In genomic region chr2:11629215-11629614, GRCh38 we compare ENCODE assay signal across 31 cellular contexts. TPM values are rescaled to one million over a fixed set of nuclear protein-coding genes. Genes with fewer than 3 reads are reported as not detected.
DNase-seq lines count a peak whose midpoint lies in the region; FAIRE-seq and TF ChIP-seq lines count a peak whose summit lies in the region.
"Had no signal": no experiment of that assay in that cellular context is flagged by ENCODE, and none has a peak within 500 bp of the region (broad histone marks: within the 10 kb centered on the region; RNA-seq: fewer than 3 reads in every experiment).

No MANE protein-coding gene starts in this region.

- H4K20me1 ChIP-seq in H1 (replicated peaks in 1 of 2; ENCODE audit: control insufficient read depth in 1 of 2, insufficient read depth in 2 of 2, low read length in 2 of 2), result peaks cover 0 to 3% of the 10 kb centered on the region in 2 experiments
- H4K20me1 ChIP-seq: BLaER1 had no signal

- POLR2A ChIA-PET in H1 (lab: Charles Lee; ENCODE audit: partially characterized antibody), result no interaction called here

- no peak overlapping the region for H3K23ac ChIP-seq in H1 (ENCODE audit: insufficient read length)

- no peak overlapping the region for H3K56ac ChIP-seq in H1 (replicated peaks; ENCODE audit: insufficient read length, low read depth, low read length)

- no peak for TF ChIP-seq POLR2A in H1 (IDR thresholded peaks at IDR 0.05; ENCODE audit: control extremely low read depth in 1 of 2, low read depth in 2 of 2, low read length in 2 of 2)

- H3K4me1 Mint-ChIP-seq in endodermal cell, result no peaks in the 10 kb centered on the region
- no peaks in the 10 kb centered on the region for H3K4me1 Mint-ChIP-seq in progenitor cell of endocrine pancreas (ENCODE audit: low read depth)
- H3K4me1 Mint-ChIP-seq: CD14-positive monocyte; CD4-positive, CD25-positive, alpha-beta regulatory T cell; CD8-positive, alpha-beta memory T cell had no signal

- H3K9me3 Mint-ChIP-seq in endodermal cell, result peaks cover 19% of the 10 kb centered on the region
- H3K9me3 Mint-ChIP-seq in progenitor cell of endocrine pancreas (ENCODE audit: low read depth), result no peaks in the 10 kb centered on the region

- WGBS in H1 (ENCODE audit: extremely low coverage in 1 of 2, insufficient coverage in 1 of 2, insufficient read length in 1 of 2, insufficient replicate concordance in 2 of 2, low coverage in 1 of 2, low lambda C conversion rate in 2 of 2, missing lambda C conversion rate in 1 of 2), 2 experiments, result 95% methylated on average over 11 of the region's 11 CpGs; no CpG with 5 or more reads in 1 of the 2 experiments
- WGBS in endodermal cell (ENCODE audit: insufficient coverage in 1 of 2, insufficient read length in 1 of 2), 2 experiments, result 94% methylated on average over 11 of the region's 11 CpGs

- H3K27me3 ChIP-seq in H1 (replicated peaks in 1 of 4; ENCODE audit: control insufficient read depth in 3 of 4, extremely low read depth in 1 of 4, insufficient read depth in 3 of 4, low read length in 3 of 4) (no peaks in the 10 kb centered on the region), endodermal cell (ENCODE audit: control insufficient read depth, insufficient read depth, low read length, poor library complexity, severe bottlenecking) (no peaks in the 10 kb centered on the region)
- H3K27me3 ChIP-seq: BE2C, BLaER1 had no signal

- H4K8ac ChIP-seq in H1 (ENCODE audit: extremely low read depth, insufficient read depth, low read length), result no peak overlapping the region

- H3K36me3 ChIP-seq in H1 (ENCODE audit: control insufficient read depth in 2 of 4, insufficient read depth in 4 of 4, low read length in 3 of 4), result peaks cover 6 to 35% (median 26%) of the 10 kb centered on the region in 4 experiments
- peaks cover 96% of the 10 kb centered on the region for H3K36me3 ChIP-seq in endodermal cell (ENCODE audit: control insufficient read depth, insufficient read depth, low read length)

- TF ChIP-seq EP300 in H1 (IDR thresholded peaks at IDR 0.05; ENCODE audit: borderline replicate concordance in 1 of 2, low read depth in 2 of 2, low read length in 2 of 2), result no peak

- no peak overlapping the region for H3K4me2 ChIP-seq in H1 (ENCODE audit: insufficient read depth in 1 of 2, low read depth in 2 of 2, low read length in 2 of 2)
- H3K4me2 ChIP-seq: BLaER1 had no signal

- H2BK20ac ChIP-seq in H1 (ENCODE audit: low read length), result no peak overlapping the region

- no peak overlapping the region for H4K5ac ChIP-seq in H1 (ENCODE audit: insufficient read length, low read depth, low read length)

- H2BK12ac ChIP-seq in H1 (ENCODE audit: low read depth, low read length), result no peak overlapping the region

- H3K4me3 ChIP-seq in H1 (ENCODE audit: extremely low read depth in 1 of 4, insufficient read depth in 2 of 4, low read depth in 3 of 4, low read length in 4 of 4), result no peak overlapping the region
- no peak overlapping the region for H3K4me3 ChIP-seq in endodermal cell (ENCODE audit: low read length)
- H3K4me3 ChIP-seq: BLaER1, GM12878 had no signal

- no peaks in the 10 kb centered on the region for H3K79me1 ChIP-seq in H1 (ENCODE audit: low read depth, low read length)

- H3K4ac ChIP-seq in H1 (replicated peaks; ENCODE audit: insufficient read length, low read depth, low read length), result no peak overlapping the region

- H2AFZ ChIP-seq in H1 (ENCODE audit: low read length), result no peak overlapping the region

- H3K14ac ChIP-seq in H1 (ENCODE audit: insufficient read length), result no peak overlapping the region

- no peaks in the 10 kb centered on the region for H3K23me2 ChIP-seq in H1 (ENCODE audit: low read depth, low read length)

- H3K4me1 ChIP-seq in H1 (replicated peaks in 1 of 4; ENCODE audit: control insufficient read depth in 3 of 4, insufficient read depth in 4 of 4, low read length in 3 of 4), result no peaks in the 10 kb centered on the region
- H3K4me1 ChIP-seq in endodermal cell (ENCODE audit: control insufficient read depth, insufficient read depth, low read length), result no peaks in the 10 kb centered on the region
- H3K4me1 ChIP-seq: BE2C, BLaER1 had no signal

- H3K36me3 Mint-ChIP-seq in endodermal cell (ENCODE audit: low read depth), result peaks cover 94% of the 10 kb centered on the region
- peaks cover 47% of the 10 kb centered on the region for H3K36me3 Mint-ChIP-seq in progenitor cell of endocrine pancreas (ENCODE audit: insufficient read depth)
- H3K36me3 Mint-ChIP-seq: CD14-positive monocyte; CD4-positive, alpha-beta memory T cell; CD8-positive, alpha-beta memory T cell had no signal

- no peak for TF ChIP-seq CTCF in H1 (IDR thresholded peaks at IDR 0.05; ENCODE audit: control extremely low read depth in 1 of 3, insufficient read depth in 1 of 3, low read depth in 1 of 3, low read length in 3 of 3)
- TF ChIP-seq CTCF in endodermal cell (conservative IDR thresholded peaks at IDR 0.05), result no peak
- TF ChIP-seq CTCF in progenitor cell of endocrine pancreas (IDR thresholded peaks at IDR 0.05; ENCODE audit: unreplicated experiment), result no peak

- peak overlapping the region; percentile 58 for H3K27ac Mint-ChIP-seq in endodermal cell
- peak overlapping the region; percentile 24 for H3K27ac Mint-ChIP-seq in progenitor cell of endocrine pancreas
- H3K27ac Mint-ChIP-seq: CD14-positive monocyte; CD4-positive, alpha-beta memory T cell; CD4-positive, CD25-positive, alpha-beta regulatory T cell; CD8-positive, alpha-beta memory T cell had no signal

- CTCF ChIA-PET in H1 (lab: Charles Lee; ENCODE audit: partially characterized antibody), result interaction anchor here (0.5 to 3.5 kb wide), 8 partner anchors 12 to 152 kb away, joined by 3 to 18 read pairs (median 4); no protein-coding TSS in a partner anchor

- H3K4me3 Mint-ChIP-seq in endodermal cell, result no peak overlapping the region
- no peak overlapping the region for H3K4me3 Mint-ChIP-seq in progenitor cell of endocrine pancreas (ENCODE audit: low read depth)
- H3K4me3 Mint-ChIP-seq: CD14-positive monocyte; CD4-positive, alpha-beta memory T cell; CD4-positive, CD25-positive, alpha-beta regulatory T cell; CD8-positive, alpha-beta memory T cell had no signal

- H2AK5ac ChIP-seq in H1 (ENCODE audit: low read depth, low read length), result no peak overlapping the region

- no peaks in the 10 kb centered on the region for H3K79me2 ChIP-seq in H1 (ENCODE audit: control insufficient read depth in 1 of 2, insufficient read depth in 2 of 2, low read length in 2 of 2)

- DNase-seq in H1 (ENCODE audit: low read depth in 1 of 2, low spot score in 2 of 2), result no peak
- DNase-seq in endodermal cell, result no peak
- DNase-seq in progenitor cell of endocrine pancreas (ENCODE audit: low spot score, unreplicated experiment), result no peak
- no peak for DNase-seq in epidermal melanocyte (ENCODE audit: insufficient read length, low spot score)
- DNase-seq in stimulated activated CD4-positive, alpha-beta T cell treated with anti-CD3 and anti-CD28 coated beads, Interleukin-4, amount 100 ng/mL, for 4 hours, result no peak
- no peak for DNase-seq in NCI-H345 treated with DMSO at 0.1 percent for 48 hours (lab: John Stamatoyannopoulos, UW; ENCODE audit: unreplicated experiment)
- DNase-seq: 8988T; ACHN; BE2C; C1 segment of cervical spinal cord; CD4-positive, alpha-beta memory T cell; CD4-positive, CD25-positive, alpha-beta regulatory T cell; CD8-positive, alpha-beta memory T cell; COR-L47; DMS 273 treated with DMSO at 0.1 percent for 48 hours; DMS153; DMS53; DMS79; DND-41; EL; GDM1 had no signal

- H3K9me3 ChIP-seq in H1 (ENCODE audit: insufficient read depth in 2 of 2, low read depth in 1 of 2, low read length in 1 of 2), result peaks cover 0 to 8% of the 10 kb centered on the region in 2 experiments; a peak in 3 of 4 replicates
- H3K9me3 ChIP-seq in endodermal cell (ENCODE audit: control insufficient read depth, low read length), result peaks cover 27% of the 10 kb centered on the region
- H3K9me3 ChIP-seq: BE2C had no signal

- H3K27me3 Mint-ChIP-seq in endodermal cell (ENCODE audit: insufficient read depth) (no peaks in the 10 kb centered on the region), progenitor cell of endocrine pancreas (no peaks in the 10 kb centered on the region)
- H3K27me3 Mint-ChIP-seq: CD4-positive, CD25-positive, alpha-beta regulatory T cell had no signal

- H3K9ac ChIP-seq in H1 (replicated peaks in 1 of 4; ENCODE audit: extremely low read depth in 1 of 4, low read depth in 3 of 4, low read length in 3 of 4), result no peak overlapping the region
- H3K9ac ChIP-seq in endodermal cell (ENCODE audit: extremely low read depth, low read length, poor library complexity, severe bottlenecking), result no peak overlapping the region
- H3K9ac ChIP-seq: BLaER1 had no signal

- FAIRE-seq in H1 (lab: Jason Lieb, UNC), result no peak
- FAIRE-seq: A204.1, GM12878, GM12892, GM18507 had no signal

- TF ChIP-seq RAD21 in H1 (IDR thresholded peaks at IDR 0.05 in 1 of 2, conservative IDR thresholded peaks at IDR 0.05 in 1 of 2; ENCODE audit: low read depth in 2 of 2, low read length in 2 of 2), result no peak

- no peak overlapping the region for H3K18ac ChIP-seq in H1 (ENCODE audit: extremely low read depth, low read length)

- H4K91ac ChIP-seq in H1 (replicated peaks; ENCODE audit: insufficient read length, low read length), result no peak overlapping the region

- no peak overlapping the region for H2BK120ac ChIP-seq in H1 (replicated peaks; ENCODE audit: low read depth, low read length)

- peak overlapping the region; percentile 16; the same call in 1 of the 2 replicates for H2BK5ac ChIP-seq in H1 (ENCODE audit: low read depth, low read length)

- H3K27ac ChIP-seq in H1 (ENCODE audit: low read depth, low read length) (no peak overlapping the region), endodermal cell (ENCODE audit: low read depth, low read length) (no peak overlapping the region)
- H3K27ac ChIP-seq: BLaER1 had no signal

- H2BK15ac ChIP-seq in H1 (ENCODE audit: low read length), result no peak overlapping the region

TF ChIP-seq in H1, 55 proteins besides CTCF, POLR2A, EP300 and RAD21 (continues in another document):
- TF ChIP-seq SP4 (IDR thresholded peaks at IDR 0.05; ENCODE audit: low read length), result no peak
- TF ChIP-seq SUZ12 (IDR thresholded peaks at IDR 0.05; ENCODE audit: low read length), result no peak
- TF ChIP-seq FOSL1 (IDR thresholded peaks at IDR 0.05; ENCODE audit: insufficient read depth, low read depth, low read length), result no peak
- no peak for TF ChIP-seq TAF1 (IDR thresholded peaks at IDR 0.05; ENCODE audit: low read depth, low read length)

RNA-seq across cellular contexts. Expression of gene NTSR2, which starts 40.8 kb away (rescaled TPM):
- total RNA-seq in H1 (2021; fragmentation: NEBNext Ultra II Directional; extraction: Animal tissue kit (Norgen Biotek cat#: 25700)), result not detected in 2 replicates
- polyA plus RNA-seq in H1 (2011; rRNA removed), result 0.05 and 0.09 TPM in 2 replicates
- not detected for polyA plus RNA-seq in H1 (2011; cell fraction: cytosol; rRNA removed)
- polyA plus RNA-seq in H1 (2011; cell fraction: nucleus; rRNA removed), result 0.07 TPM
- polyA plus RNA-seq in H1 (2012, experiment 1 of 2), result 0.10 TPM in 1 of 4 replicates, not detected in the others
- not detected for polyA plus RNA-seq in H1 (2012, experiment 2 of 2)
- polyA plus RNA-seq in H1 (2013, experiment 1 of 2), result 0.14 TPM
- 0.13 TPM for polyA plus RNA-seq in H1 (2013, experiment 2 of 2)
- polyA minus RNA-seq in H1 (2011; rRNA and poly(A)+ RNA removed), result not detected in 2 replicates
- polyA minus RNA-seq in H1 (2011; cell fraction: cytosol; rRNA and poly(A)+ RNA removed), result not detected
- polyA minus RNA-seq in H1 (2011; cell fraction: nucleus; rRNA and poly(A)+ RNA removed), result not detected
- total RNA-seq in endodermal cell (not detected), progenitor cell of endocrine pancreas (not detected in 2 replicates)
- polyA plus RNA-seq in endodermal cell (2013, experiment 1 of 2), result not detected
- polyA plus RNA-seq in endodermal cell (2013, experiment 2 of 2), result not detected
- total RNA-seq: A673; CD4-positive, alpha-beta memory T cell; CD4-positive, CD25-positive, alpha-beta regulatory T cell; CD8-positive, alpha-beta memory T cell; Daoy; G401; GM12878 had no signal
- polyA plus RNA-seq: AG04450; CD14-positive monocyte; CD4-positive, alpha-beta memory T cell; CD4-positive, CD25-positive, alpha-beta regulatory T cell; CD8-positive, alpha-beta memory T cell; GM12878 had no signal
